In genomic region chr1:29698033-29698432, GRCh38 we compare ENCODE assay signal across 10 cellular contexts.
DNase-seq lines count a peak whose midpoint lies in the region; ATAC-seq and TF ChIP-seq lines count a peak whose summit lies in the region.
"Had no signal": no experiment of that assay in that cellular context is flagged by ENCODE, and none has a peak within 500 bp of the region (broad histone marks: within the 10 kb centered on the region; RNA-seq: fewer than 3 reads in every experiment).

No MANE protein-coding gene starts in this region.

- H3K27me3 Mint-ChIP-seq in brain = peaks cover 9% of the 10 kb centered on the region

- peaks cover 63% of the 10 kb centered on the region for H3K4me1 Mint-ChIP-seq in brain

- intact Hi-C loops in mucosa of descending colon (cut with DNase I, micrococcal nuclease) = no loop called here

- H3K9me3 ChIP-seq in mucosa of descending colon = no peaks in the 10 kb centered on the region
- no peaks in the 10 kb centered on the region for H3K9me3 ChIP-seq in suprapubic skin

- no peak for TF ChIP-seq EP300 in suprapubic skin (IDR thresholded peaks at IDR 0.05)

- H3K4me3 ChIP-seq in mucosa of descending colon (no peak overlapping the region), suprapubic skin (no peak overlapping the region)

- DNase-seq in EL (peak; percentile 73), M059J (ENCODE audit: low read depth) (peak; percentile 67), mucosa of descending colon (peak in 2 of 3 donors; percentile 17 to 29), suprapubic skin (ENCODE audit: low spot score in 2 of 2) (no peak)
- no peak for DNase-seq in activated T-cell treated with anti-CD3 and anti-CD28 coated beads, Interleukin-2, amount 50 U/mL, for 48 hours
- DNase-seq: stimulated activated CD4-positive, alpha-beta T cell treated with anti-CD3 and anti-CD28 coated beads, Interleukin-4, amount 100 ng/mL, for 4 hours had no signal

- H3K4me1 ChIP-seq in mucosa of descending colon (ENCODE audit: low read depth) (no peaks in the 10 kb centered on the region), suprapubic skin (no peaks in the 10 kb centered on the region)

- peak overlapping the region in 3 of 5 experiments; percentile 49 to 98 (median 95) for H3K27ac Mint-ChIP-seq in brain
- H3K27ac Mint-ChIP-seq: dendritic cell treated with granulocyte-macrophage colony-stimulating factor and Interleukin-4, amounts not matched to agents 40 ng/mL and 50 ng/mL, for 4 days had no signal

- H3K36me3 ChIP-seq in mucosa of descending colon (ENCODE audit: low read depth) (no peaks in the 10 kb centered on the region), suprapubic skin (no peaks in the 10 kb centered on the region)

- TF ChIP-seq POLR2A in suprapubic skin (IDR thresholded peaks at IDR 0.05) = no peak

- H3K4me3 Mint-ChIP-seq in brain = no peak overlapping the region
- H3K4me3 Mint-ChIP-seq: dendritic cell treated with granulocyte-macrophage colony-stimulating factor and Interleukin-4, amounts not matched to agents 40 ng/mL and 50 ng/mL, for 4 days had no signal

- no peaks in the 10 kb centered on the region for H3K36me3 Mint-ChIP-seq in brain

- no peak overlapping the region for H3K27ac ChIP-seq in suprapubic skin

- 46% methylated on average over 7 of the region's 7 CpGs for WGBS in suprapubic skin

- TF ChIP-seq CTCF in brain (conservative IDR thresholded peaks at IDR 0.05) (peak; percentile 37 to 64), mucosa of descending colon (IDR thresholded peaks at IDR 0.05) (no peak), suprapubic skin (IDR thresholded peaks at IDR 0.05) (peak in 1 of 2 donors; percentile 18)

- ATAC-seq in mucosa of descending colon (peak; percentile 43), GM19395 (IDR thresholded peaks at IDR 0.05; ENCODE audit: unreplicated experiment) (no peak), HG02970 (IDR thresholded peaks at IDR 0.05; ENCODE audit: low FRiP score, unreplicated experiment) (no peak)

- H3K9me3 Mint-ChIP-seq in brain = peaks cover 4 to 8% (median 6%) of the 10 kb centered on the region in 5 experiments
- H3K9me3 Mint-ChIP-seq: dendritic cell treated with granulocyte-macrophage colony-stimulating factor and Interleukin-4, amounts not matched to agents 40 ng/mL and 50 ng/mL, for 4 days had no signal

- H3K27me3 ChIP-seq in suprapubic skin = peaks cover 8% of the 10 kb centered on the region

Comparison
In these comparisons a context has a peak if more than half of its experiments do, and no peak if none do; other contexts are left out.
1. DNase-seq: peak in EL (single experiment), M059J (single experiment) and mucosa of descending colon (2 of 3); none in activated T-cell treated with anti-CD3 and anti-CD28 coated beads, Interleukin-2, amount 50 U/mL, for 48 hours (0 of 2) and suprapubic skin (0 of 2).